23 cellular contexts compared by ENCODE assay signal in genomic region chr7:72976434-72976833, GRCh38. TPM values are rescaled to one million over a fixed set of nuclear protein-coding genes. Genes with fewer than 3 reads are reported as not detected.
"Had no signal": no experiment of that assay in that cellular context is flagged by ENCODE, and none has a peak within 500 bp of the region (broad histone marks: within the 10 kb centered on the region; RNA-seq: fewer than 3 reads in every experiment).

No MANE protein-coding gene starts in this region.

RNA-seq across cellular contexts. Expression of gene TRIM74, which starts 7.2 kb away (rescaled TPM):
- total RNA-seq: ascending aorta, dermis microvascular lymphatic vessel endothelial cell, fibroblast of lung, fibroblast of villous mesenchyme had no signal
- polyA plus RNA-seq: fibroblast of lung had no signal

RNA-seq across cellular contexts. Expression of gene SPDYE8, which starts 53.1 kb away (rescaled TPM):
- total RNA-seq: activated CD4-positive, alpha-beta memory T cell treated with anti-CD3 and anti-CD28 coated beads for 36 hours; activated CD4-positive, alpha-beta T cell treated with anti-CD3 and anti-CD28 coated beads for 36 hours; activated CD4-positive, alpha-beta T cell treated with anti-CD3 and anti-CD28 coated beads, Interleukin-2, amount 10 ng/mL, durations not matched to agents 24 days and 14 days; activated CD8-positive, alpha-beta memory T cell treated with anti-CD3 and anti-CD28 coated beads for 36 hours; activated CD8-positive, alpha-beta memory T cell treated with anti-CD3 and anti-CD28 coated beads, Interleukin-2, amount 10 ng/mL, durations not matched to agents 7 days and 5 days; activated CD8-positive, alpha-beta T cell treated with anti-CD3 and anti-CD28 coated beads, Interleukin-2, amount 10 ng/mL, durations not matched to agents 7 days and 5 days; activated naive CD4-positive, alpha-beta T cell treated with anti-CD3 and anti-CD28 coated beads for 36 hours; activated naive CD8-positive, alpha-beta T cell treated with anti-CD3 and anti-CD28 coated beads for 36 hours; activated T-helper 1 cell treated with anti-CD3 and anti-CD28 coated beads, Interleukin-12 subunit alpha, Interleukin-12 subunit beta, Interleukin-2, Interleukin-4 antibody, amounts not matched to agents 30 ng/mL and 10 ng/mL and 1 ng/mL, durations not matched to agents 14 hours and 24 hours and 36 hours; activated T-helper 2 cell treated with anti-CD3 and anti-CD28 coated beads, Interferon-gamma antibody, Interleukin-2, Interleukin-4, amounts not matched to agents 10 μg/mL and 5 μg/mL and 100 μg/mL, durations not matched to agents 14 hours and 24 hours and 36 hours; adrenal gland; ascending aorta; breast epithelium; cardiac muscle cell; colonic mucosa; dermis microvascular lymphatic vessel endothelial cell; endothelial cell of umbilical vein; esophagus squamous epithelium; fibroblast of lung; fibroblast of villous mesenchyme; gastroesophageal sphincter; T-helper 1 cell treated with Interleukin-12 subunit alpha and Interleukin-12 subunit beta and Interleukin-4 antibody, amounts not matched to agents 30 ng/mL and 1 ng/mL, for 36 hours had no signal
- polyA plus RNA-seq: adrenal gland, endothelial cell of umbilical vein, esophagus, fibroblast of lung had no signal
